In genomic region chr1:99457381-99458165, GRCh38 we compare ENCODE assay signal across 15 cellular contexts.
DNase-seq lines count a peak whose midpoint lies in the region; TF ChIP-seq lines count a peak whose summit lies in the region.
"Had no signal": no experiment of that assay in that cellular context is flagged by ENCODE, and none has a peak within 500 bp of the region (broad histone marks: within the 10 kb centered on the region; RNA-seq: fewer than 3 reads in every experiment).

No MANE protein-coding gene starts in this region.

- intact Hi-C loops in ovary (cut with DNase I), result no loop called here

- TF ChIP-seq CTCF in ovary (IDR thresholded peaks at IDR 0.05) (no peak), coronary artery (IDR thresholded peaks at IDR 0.05) (no peak)

- peak; percentile 45 for DNase-seq in GM04503 (ENCODE audit: low read depth)
- peak; percentile 91 for DNase-seq in RPMI7951 (ENCODE audit: low read depth)
- DNase-seq in fibroblast of peridontal ligament (ENCODE audit: extremely low read depth), result peak; percentile 48
- DNase-seq in skeletal muscle cell (ENCODE audit: low read depth), result peak; percentile 88
- DNase-seq in ovary, result no peak
- no peak for DNase-seq in coronary artery (ENCODE audit: low spot score)
- DNase-seq in DMS79 (lab: John Stamatoyannopoulos, UW), result no peak
- DNase-seq: activated T-cell treated with anti-CD3 and anti-CD28 coated beads, Interleukin-2, amount 50 U/mL, for 48 hours; DMS 273 treated with DMSO at 0.1 percent for 48 hours; KBM-7; left lung; NCI-H2171; Right ventricle myocardium superior; stimulated activated naive B cell treated with anti-CD40 and anti-IgM and Interleukin-4, amounts not matched to agents 10 μg/mL and 1 μg/mL and 100 μg/mL, for 72 hours had no signal

- TF ChIP-seq EP300 in ovary (IDR thresholded peaks at IDR 0.05), result no peak

- TF ChIP-seq POLR2A in ovary (IDR thresholded peaks at IDR 0.05), result no peak

- H3K36me3 ChIP-seq in ovary, result no peaks in the 10 kb centered on the region
- H3K36me3 ChIP-seq: cardiac muscle cell, left lung had no signal

- no peaks in the 10 kb centered on the region for H3K9me3 ChIP-seq in ovary
- H3K9me3 ChIP-seq: left lung had no signal

- no peak overlapping the region for H3K4me3 ChIP-seq in skeletal muscle cell (ENCODE audit: low read depth, low read length)
- no peak overlapping the region for H3K4me3 ChIP-seq in ovary
- no peak overlapping the region for H3K4me3 ChIP-seq in coronary artery
- H3K4me3 ChIP-seq: cardiac muscle cell, left lung had no signal

- no peaks in the 10 kb centered on the region for H3K4me1 ChIP-seq in ovary (ENCODE audit: insufficient read depth)
- H3K4me1 ChIP-seq: left lung had no signal

- 91 to 99% (median 94%) methylated on average over 4 of the region's 4 CpGs for WGBS in ovary, 3 donors

- H3K27ac ChIP-seq in ovary, result no peak overlapping the region
- H3K27ac ChIP-seq in coronary artery, result no peak overlapping the region
- H3K27ac ChIP-seq: cardiac muscle cell, left lung had no signal

- H3K27me3 ChIP-seq in ovary, result no peaks in the 10 kb centered on the region
- H3K27me3 ChIP-seq: cardiac muscle cell, left lung had no signal

Comparison
In these comparisons a context has a peak if more than half of its experiments do, and no peak if none do; other contexts are left out.
1. DNase-seq: peak in GM04503 (single experiment), RPMI7951 (single experiment), fibroblast of peridontal ligament (single experiment) and skeletal muscle cell (single experiment); none in ovary (0 of 5), coronary artery (single experiment) and DMS79 (single experiment).